In genomic region chr1:70353641-70354331, GRCh38 we compare ENCODE assay signal across 8 cellular contexts. TPM values are rescaled to one million over a fixed set of nuclear protein-coding genes. Genes with fewer than 3 reads are reported as not detected.
DNase-seq lines count a peak whose midpoint lies in the region; ATAC-seq lines count a peak whose summit lies in the region.

No MANE protein-coding gene starts in this region.

- peak overlapping the region; percentile 98 for H3K4me2 ChIP-seq in trophoblast cell (ENCODE audit: low read length)

- no CpG with 5 or more reads among the region's 34 CpGs for WGBS in trophoblast cell (ENCODE audit: extremely low coverage, insufficient coverage, insufficient read length)

- H4K8ac ChIP-seq in trophoblast cell (ENCODE audit: low read depth, low read length) = peak overlapping the region; percentile 98

- peaks cover 4% of the 10 kb centered on the region for H3K9me3 Mint-ChIP-seq in activated T-helper 2 cell treated with anti-CD3 and anti-CD28 coated beads, Interferon-gamma antibody, Interleukin-2, Interleukin-4, amounts not matched to agents 10 μg/mL and 5 μg/mL and 100 μg/mL, durations not matched to agents 14 hours and 24 hours and 36 hours

- peak overlapping the region; percentile 71 for H2AFZ ChIP-seq in trophoblast cell (ENCODE audit: insufficient read depth, low read length, poor library complexity)

- peak overlapping the region; percentile 92 for H3K14ac ChIP-seq in trophoblast cell (ENCODE audit: low read length)

- intact Hi-C loops in activated T-helper 2 cell treated with anti-CD3 and anti-CD28 coated beads, Interferon-gamma antibody, Interleukin-2, Interleukin-4, amounts not matched to agents 10 μg/mL and 5 μg/mL and 100 μg/mL, durations not matched to agents 14 hours and 24 hours and 36 hours (cut with micrococcal nuclease) = loop anchor here (1.0 to 10.0 kb wide), 6 partner anchors 58 to 727 kb away; partner anchors contain the start of genes CTH, LRRC40, SRSF11 and ZRANB2

- peaks cover 32% of the 10 kb centered on the region for H3K4me1 Mint-ChIP-seq in activated T-helper 2 cell treated with anti-CD3 and anti-CD28 coated beads, Interferon-gamma antibody, Interleukin-2, Interleukin-4, amounts not matched to agents 10 μg/mL and 5 μg/mL and 100 μg/mL, durations not matched to agents 14 hours and 24 hours and 36 hours (ENCODE audit: low read depth)

- peak; percentile 15 for ATAC-seq in HG02623 (IDR thresholded peaks at IDR 0.05; ENCODE audit: unreplicated experiment)

- H2BK120ac ChIP-seq in trophoblast cell (ENCODE audit: insufficient read depth, low read length, poor library complexity) = peak overlapping the region; percentile 82

- peaks cover 12% of the 10 kb centered on the region for H3K79me2 ChIP-seq in trophoblast cell (ENCODE audit: control insufficient read depth, insufficient read depth, low read length, poor library complexity)

- H4K91ac ChIP-seq in trophoblast cell (ENCODE audit: low read depth, low read length) = peak overlapping the region; percentile 76

- H2BK12ac ChIP-seq in trophoblast cell (ENCODE audit: low read length) = peak overlapping the region; percentile 36

- H3K18ac ChIP-seq in trophoblast cell (ENCODE audit: low read length) = peak overlapping the region; percentile 84

- H3K27me3 ChIP-seq in trophoblast cell (ENCODE audit: insufficient read depth, low read length) = no peaks in the 10 kb centered on the region

- H3K4me3 ChIP-seq in trophoblast cell (ENCODE audit: low read depth, low read length) = peak overlapping the region; percentile 99

- peak overlapping the region; percentile 91 for H3K4me3 Mint-ChIP-seq in activated T-helper 2 cell treated with anti-CD3 and anti-CD28 coated beads, Interferon-gamma antibody, Interleukin-2, Interleukin-4, amounts not matched to agents 10 μg/mL and 5 μg/mL and 100 μg/mL, durations not matched to agents 14 hours and 24 hours and 36 hours (ENCODE audit: low read depth)

- peak overlapping the region; percentile 94 for H3K27ac Mint-ChIP-seq in activated T-helper 2 cell treated with anti-CD3 and anti-CD28 coated beads, Interferon-gamma antibody, Interleukin-2, Interleukin-4, amounts not matched to agents 10 μg/mL and 5 μg/mL and 100 μg/mL, durations not matched to agents 14 hours and 24 hours and 36 hours

- H3K23ac ChIP-seq in trophoblast cell (ENCODE audit: low read length) = peak overlapping the region; percentile 30

- H3K79me1 ChIP-seq in trophoblast cell (ENCODE audit: low read length) = peaks cover 12% of the 10 kb centered on the region

- peak overlapping the region; percentile 68 for H2BK5ac ChIP-seq in trophoblast cell (ENCODE audit: low read depth, low read length, poor library complexity)

- H3K27ac ChIP-seq in trophoblast cell (ENCODE audit: low read depth, low read length) = peak overlapping the region; percentile 87

- peak overlapping the region; percentile 89 for H2AK5ac ChIP-seq in trophoblast cell (ENCODE audit: low read length)

- peak overlapping the region; percentile 90 for H4K12ac ChIP-seq in trophoblast cell (ENCODE audit: low read depth, low read length)

- H3K9ac ChIP-seq in trophoblast cell (ENCODE audit: low read length) = peak overlapping the region; percentile 99

- H3K36me3 Mint-ChIP-seq in activated T-helper 2 cell treated with anti-CD3 and anti-CD28 coated beads, Interferon-gamma antibody, Interleukin-2, Interleukin-4, amounts not matched to agents 10 μg/mL and 5 μg/mL and 100 μg/mL, durations not matched to agents 14 hours and 24 hours and 36 hours (ENCODE audit: low read depth) = peaks cover 29% of the 10 kb centered on the region

- H3K27me3 Mint-ChIP-seq in activated T-helper 2 cell treated with anti-CD3 and anti-CD28 coated beads, Interferon-gamma antibody, Interleukin-2, Interleukin-4, amounts not matched to agents 10 μg/mL and 5 μg/mL and 100 μg/mL, durations not matched to agents 14 hours and 24 hours and 36 hours (ENCODE audit: low read depth) = no peaks in the 10 kb centered on the region

- no peaks in the 10 kb centered on the region for H3K4me1 ChIP-seq in trophoblast cell (ENCODE audit: control insufficient read depth in 1 of 2, insufficient read depth in 2 of 2, low read length in 2 of 2)

- peaks cover 3 to 6% of the 10 kb centered on the region in 2 experiments for H3K36me3 ChIP-seq in trophoblast cell (ENCODE audit: control insufficient read depth in 1 of 2, insufficient read depth in 2 of 2, low read length in 2 of 2)

- peak; percentile 33 to 37 (median 34) for DNase-seq in activated naive CD4-positive, alpha-beta T cell (lab: John Stamatoyannopoulos, UW)
- no peak for DNase-seq in activated naive CD4-positive, alpha-beta T cell treated with anti-CD3 and anti-CD28 coated beads, Interleukin-2, amount 50 U/mL, for 16 hours
- peak; percentile 54 for DNase-seq in NCI-H1092 treated with DMSO at 0.1 percent for 48 hours (lab: John Stamatoyannopoulos, UW)
- peak; percentile 31 for DNase-seq in activated T-helper 2 cell treated with anti-CD3 and anti-CD28 coated beads, Interferon-gamma antibody, Interleukin-2, Interleukin-4, amounts not matched to agents 10 μg/mL and 5 μg/mL and 100 μg/mL, durations not matched to agents 14 hours and 24 hours and 36 hours (ENCODE audit: low spot score)
- peak; percentile 88 for DNase-seq in glomerular visceral epithelial cell (ENCODE audit: extremely low spot score)
- DNase-seq in trophoblast cell = peak; percentile 14 to 30
- no peak for DNase-seq in ecto neural progenitor cell (ENCODE audit: low spot score)

- no peaks in the 10 kb centered on the region for H3K9me3 ChIP-seq in trophoblast cell (ENCODE audit: insufficient read depth, low read depth, low read length)

- H3K4ac ChIP-seq in trophoblast cell (ENCODE audit: low read depth, low read length) = peak overlapping the region; percentile 80

RNA-seq across cellular contexts. Expression of gene ANKRD13C, which starts 0.7 kb away (rescaled TPM):
- 24.7 and 25.8 TPM in 2 replicates for total RNA-seq in activated T-helper 2 cell treated with anti-CD3 and anti-CD28 coated beads, Interferon-gamma antibody, Interleukin-2, Interleukin-4, amounts not matched to agents 10 μg/mL and 5 μg/mL and 100 μg/mL, durations not matched to agents 14 hours and 24 hours and 36 hours
- 19.2 and 19.5 TPM in 2 replicates for polyA plus RNA-seq in trophoblast cell (2013)

RNA-seq across cellular contexts. Expression of gene CTH, which starts 57.3 kb away (rescaled TPM):
- 12.3 and 12.9 TPM in 2 replicates for total RNA-seq in activated T-helper 2 cell treated with anti-CD3 and anti-CD28 coated beads, Interferon-gamma antibody, Interleukin-2, Interleukin-4, amounts not matched to agents 10 μg/mL and 5 μg/mL and 100 μg/mL, durations not matched to agents 14 hours and 24 hours and 36 hours
- polyA plus RNA-seq in trophoblast cell (2013) = 10.7 TPM in 2 replicates

Comparison
In these comparisons a context has a peak if more than half of its experiments do, and no peak if none do; other contexts are left out.
1. DNase-seq: peak in activated naive CD4-positive, alpha-beta T cell (4 of 4), NCI-H1092 treated with DMSO at 0.1 percent for 48 hours (single experiment), activated T-helper 2 cell treated with anti-CD3 and anti-CD28 coated beads, Interferon-gamma antibody, Interleukin-2, Interleukin-4, amounts not matched to agents 10 μg/mL and 5 μg/mL and 100 μg/mL, durations not matched to agents 14 hours and 24 hours and 36 hours (single experiment), glomerular visceral epithelial cell (single experiment) and trophoblast cell (2 of 2); none in activated naive CD4-positive, alpha-beta T cell treated with anti-CD3 and anti-CD28 coated beads, Interleukin-2, amount 50 U/mL, for 16 hours (single experiment) and ecto neural progenitor cell (single experiment).